ENCODE assay signal across 8 cellular contexts in the genomic region with DNA sequence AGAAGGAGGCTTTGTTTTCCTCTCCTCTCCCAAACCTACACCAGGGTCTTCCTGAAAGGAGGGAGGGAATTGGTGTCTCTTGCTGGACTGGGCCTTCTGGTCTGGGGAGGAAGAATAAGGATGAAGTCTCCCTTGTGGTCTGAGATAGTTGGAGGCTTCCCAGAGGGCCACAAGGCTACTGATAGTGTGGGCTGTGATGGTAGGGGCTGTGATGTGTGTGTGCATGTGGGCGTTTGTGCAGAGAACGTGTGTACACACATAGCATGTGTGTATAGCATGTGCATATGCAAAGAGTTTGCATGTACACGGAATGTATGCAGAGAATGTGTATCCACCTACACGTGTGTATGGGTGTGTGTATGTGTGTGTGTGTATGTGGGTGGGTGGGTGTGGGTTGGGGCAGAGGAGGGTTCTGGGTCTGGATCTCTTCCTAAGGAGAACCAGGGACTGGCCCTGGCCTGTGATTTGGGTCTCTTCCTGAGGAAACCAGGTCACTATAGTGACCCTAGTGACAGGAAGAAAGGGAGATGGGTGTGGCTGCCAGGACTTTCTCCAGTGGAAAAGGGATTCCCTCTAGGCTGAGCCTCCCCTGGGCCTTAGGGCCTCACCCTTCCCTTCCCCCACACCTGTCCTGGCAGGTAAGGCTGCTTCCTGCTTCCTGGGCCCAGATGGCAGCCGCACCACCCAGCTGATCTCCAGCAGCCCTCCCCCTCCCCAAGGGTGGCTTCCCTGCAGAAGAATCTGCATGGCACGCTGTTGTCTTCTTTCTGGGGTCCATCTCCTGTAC. TPM values are rescaled to one million over a fixed set of nuclear protein-coding genes. Genes with fewer than 3 reads are reported as not detected.
A peak's percentile ranks its signal among the peaks of the same experiment; 100 is the strongest.
DNase-seq lines count a peak whose midpoint lies in the region; ATAC-seq, FAIRE-seq and TF ChIP-seq lines count a peak whose summit lies in the region.

No MANE protein-coding gene starts in this region.

- DNase-seq in heart left ventricle, result no peak
- DNase-seq in Right ventricle myocardium superior, result no peak
- DNase-seq in astrocyte (ENCODE audit: low read depth), result no peak
- peak; percentile 49 to 66 (median 53) for DNase-seq in right lobe of liver
- peak; percentile 82 for DNase-seq in ureter (ENCODE audit: low spot score)
- DNase-seq in hippocampal formation (lab: John Stamatoyannopoulos, UW), result no peak
- DNase-seq in NK-92 treated with Interleukin-12 subunit alpha and Interleukin-12 subunit beta, amount 100 ng/mL, for 24 hours (lab: John Stamatoyannopoulos, UW), result no peak
- DNase-seq in midbrain (lab: John Stamatoyannopoulos, UW), result no peak

- H3K4me3 Mint-ChIP-seq in astrocyte (ENCODE audit: unreplicated experiment), result peak overlapping the region; percentile 98

- peak overlapping the region; percentile 100 for H3K4me2 ChIP-seq in astrocyte (ENCODE audit: low read length)

- no peaks in the 10 kb centered on the region for H3K9me3 ChIP-seq in heart left ventricle
- no peaks in the 10 kb centered on the region for H3K9me3 ChIP-seq in astrocyte (ENCODE audit: insufficient read depth, low read depth, low read length)
- no peaks in the 10 kb centered on the region for H3K9me3 ChIP-seq in right lobe of liver

- no peak for TF ChIP-seq POLR2A in heart left ventricle (IDR thresholded peaks at IDR 0.05)
- no peak for TF ChIP-seq POLR2A in right lobe of liver (IDR thresholded peaks at IDR 0.05)

- H3K36me3 Mint-ChIP-seq in astrocyte (ENCODE audit: low read depth, unreplicated experiment), result peaks cover 9% of the 10 kb centered on the region

- peaks cover 67% of the 10 kb centered on the region for H4K20me1 ChIP-seq in astrocyte (ENCODE audit: insufficient read depth, low read length)

- peaks cover 31% of the 10 kb centered on the region for H3K4me1 Mint-ChIP-seq in astrocyte (ENCODE audit: low read depth, unreplicated experiment)

- H3K36me3 ChIP-seq in heart left ventricle (no peaks in the 10 kb centered on the region), astrocyte (ENCODE audit: insufficient read depth, low read length) (no peaks in the 10 kb centered on the region), right lobe of liver (no peaks in the 10 kb centered on the region)

- H3K27ac ChIP-seq in heart left ventricle, result peak overlapping the region; percentile 49 to 91 (median 82)
- H3K27ac ChIP-seq in astrocyte (ENCODE audit: low read depth, low read length), result peak overlapping the region; percentile 75
- peak overlapping the region; percentile 83 to 94 (median 90) for H3K27ac ChIP-seq in right lobe of liver

- 43 to 63% (median 57%) methylated on average over 6 of the region's 6 CpGs for WGBS in heart left ventricle, 4 donors
- 9% methylated on average over 5 of the region's 6 CpGs for WGBS in right lobe of liver (ENCODE audit: insufficient coverage, low coverage, low lambda C conversion rate, missing lambda C conversion rate)

- H3K4me1 ChIP-seq in heart left ventricle (peaks cover 0 to 69% (median 40%) of the 10 kb centered on the region in 12 donors), astrocyte (ENCODE audit: insufficient read depth, low read length) (peaks cover 33% of the 10 kb centered on the region), right lobe of liver (peaks cover 0 to 43% (median 17%) of the 10 kb centered on the region in 4 donors)

- H3K27me3 Mint-ChIP-seq in astrocyte (ENCODE audit: low read depth, unreplicated experiment), result no peaks in the 10 kb centered on the region

- intact Hi-C loops in heart left ventricle (cut with DNase I) (loop anchor here (2.0 to 10.0 kb wide), 13 partner anchors 37 to 295 kb away; a partner anchor contains a TSS), Right ventricle myocardium superior (cut with DNase I) (loop anchor here (5.0 to 10.0 kb wide), 2 partner anchors 105 to 157 kb away; no protein-coding TSS in a partner anchor), right lobe of liver (cut with DNase I) (loop anchor here (10.0 kb wide), 3 partner anchors 165 to 295 kb away; a partner anchor contains a TSS)

- no peak for FAIRE-seq in astrocyte (lab: Jason Lieb, UNC)

- H2AFZ ChIP-seq in astrocyte (ENCODE audit: low read depth, low read length), result no peak overlapping the region

- TF ChIP-seq CTCF in heart left ventricle (IDR thresholded peaks at IDR 0.05) (no peak), astrocyte (IDR thresholded peaks at IDR 0.05; ENCODE audit: insufficient read depth, low read depth, low read length) (no peak), right lobe of liver (IDR thresholded peaks at IDR 0.05) (no peak)

- H3K4me3 ChIP-seq in heart left ventricle, result peak overlapping the region; percentile 67 to 98 (median 93)
- peak overlapping the region; percentile 97 for H3K4me3 ChIP-seq in astrocyte (ENCODE audit: insufficient read depth, low read depth, low read length)
- peak overlapping the region; percentile 85 to 97 (median 92) for H3K4me3 ChIP-seq in right lobe of liver

- peak overlapping the region; percentile 84 for H3K27ac Mint-ChIP-seq in astrocyte (ENCODE audit: unreplicated experiment)

- no peaks in the 10 kb centered on the region for H3K9me3 Mint-ChIP-seq in astrocyte (ENCODE audit: unreplicated experiment)

- H3K9ac ChIP-seq in astrocyte (ENCODE audit: low read length), result peak overlapping the region; percentile 94

- H3K27me3 ChIP-seq in heart left ventricle (no peaks in the 10 kb centered on the region), astrocyte (ENCODE audit: insufficient read depth, low read length) (no peaks in the 10 kb centered on the region), right lobe of liver (no peaks in the 10 kb centered on the region)

- peak in 2 of 4 donors; percentile 5 to 50 for ATAC-seq in heart left ventricle
- ATAC-seq in Right ventricle myocardium superior (ENCODE audit: poor library complexity), result no peak
- ATAC-seq in right lobe of liver, result peak; percentile 7 to 37 (median 22)

- peaks cover 67% of the 10 kb centered on the region for H3K79me2 ChIP-seq in astrocyte (ENCODE audit: insufficient read depth, low read length)

RNA-seq across cellular contexts. Expression of a gene that starts 1.7 kb away (rescaled TPM):
- total RNA-seq in heart left ventricle, result 10 to 100 TPM; 30.5 to 75.6 (median 40.6) TPM
- 10 to 100 TPM; 31.9 to 38.7 TPM for polyA plus RNA-seq in heart left ventricle
- 30.0 TPM for total RNA-seq in Right ventricle myocardium superior
- 434 and 521 TPM in 2 replicates for total RNA-seq in astrocyte
- total RNA-seq in right lobe of liver, result 100 to 1,000 TPM in 2 of 6 experiments, 10 to 100 TPM in 4; 48.4 to 109 (median 97.8) TPM
- total RNA-seq in ureter, result 303 TPM

Comparison
In these comparisons a context has a peak if more than half of its experiments do, and no peak if none do; other contexts are left out.
1. DNase-seq: peak in right lobe of liver (3 of 3) and ureter (single experiment); none in heart left ventricle (0 of 5), Right ventricle myocardium superior (single experiment), astrocyte (single experiment), hippocampal formation (0 of 2), NK-92 treated with Interleukin-12 subunit alpha and Interleukin-12 subunit beta, amount 100 ng/mL, for 24 hours (single experiment) and midbrain (single experiment).
2. Peak in every context shown above with its lines, with median percentiles within 50 percentile points of each other: H3K27ac ChIP-seq and H3K4me3 ChIP-seq.